In genomic region chr20:35963878-35964277, GRCh38 we compare ENCODE assay signal across 23 cellular contexts. TPM values are rescaled to one million over a fixed set of nuclear protein-coding genes. Genes with fewer than 3 reads are reported as not detected.
A peak's percentile ranks its signal among the peaks of the same experiment; 100 is the strongest.
DNase-seq lines count a peak whose midpoint lies in the region; ATAC-seq and TF ChIP-seq lines count a peak whose summit lies in the region.
"Had no signal": no experiment of that assay in that cellular context is flagged by ENCODE, and none has a peak within 500 bp of the region (broad histone marks: within the 10 kb centered on the region; RNA-seq: fewer than 3 reads in every experiment).

No MANE protein-coding gene starts in this region.

- intact Hi-C loops in colonic mucosa (cut with DNase I) (no loop called here), mucosa of descending colon (cut with DNase I, micrococcal nuclease) (no loop called here), transverse colon (cut with DNase I; ENCODE audit: low total_unique reads) (no loop called here)

- in situ Hi-C loops in transverse colon (cut with MboI; ENCODE audit: low pct_ligation_motif_present in 1 of 4, low pct_unique_long_range_greater_than_20kb in 1 of 4, low sequenced_read_pairs in 3 of 4) = no loop called here

- H3K27me3 ChIP-seq in colonic mucosa = no peaks in the 10 kb centered on the region
- H3K27me3 ChIP-seq in transverse colon = no peaks in the 10 kb centered on the region
- H3K27me3 ChIP-seq: BE2C, BLaER1 had no signal

- 59 to 74% methylated on average over 4 of the region's 4 CpGs for WGBS in transverse colon (ENCODE audit: low coverage in 1 of 2), 2 donors

- H3K4me3 ChIP-seq in colonic mucosa (no peak overlapping the region), mucosa of descending colon (no peak overlapping the region), transverse colon (no peak overlapping the region)
- H3K4me3 ChIP-seq: BLaER1, GM12878 had no signal

- no peaks in the 10 kb centered on the region for H3K36me3 ChIP-seq in colonic mucosa
- no peaks in the 10 kb centered on the region for H3K36me3 ChIP-seq in mucosa of descending colon (ENCODE audit: low read depth)
- no peaks in the 10 kb centered on the region for H3K36me3 ChIP-seq in transverse colon
- H3K36me3 ChIP-seq: BE2C, BLaER1 had no signal

- no peak for TF ChIP-seq CTCF in colonic mucosa (IDR thresholded peaks at IDR 0.05)
- no peak for TF ChIP-seq CTCF in mucosa of descending colon (IDR thresholded peaks at IDR 0.05)
- no peak for TF ChIP-seq CTCF in transverse colon (IDR thresholded peaks at IDR 0.05)

- no peaks in the 10 kb centered on the region for H3K9me3 ChIP-seq in colonic mucosa
- H3K9me3 ChIP-seq in mucosa of descending colon = no peaks in the 10 kb centered on the region
- no peaks in the 10 kb centered on the region for H3K9me3 ChIP-seq in transverse colon
- H3K9me3 ChIP-seq: BE2C had no signal

- no peak overlapping the region for H3K9ac ChIP-seq in colonic mucosa (ENCODE audit: low read depth in 2 of 2, low read length in 2 of 2)
- H3K9ac ChIP-seq: BLaER1 had no signal

- DNase-seq in colonic mucosa (peak; percentile 39), mucosa of descending colon (peak in 2 of 3 donors; percentile 44 to 62), transverse colon (peak; percentile 45), mucosa of gallbladder (ENCODE audit: low spot score) (no peak)
- no peak for DNase-seq in stimulated activated CD4-positive, alpha-beta T cell treated with anti-CD3 and anti-CD28 coated beads, Interleukin-2, amount 100 ng/mL, for 48 hours
- DNase-seq: 8988T; ACHN; BE2C; C1 segment of cervical spinal cord; CD4-positive, alpha-beta memory T cell; CD4-positive, CD25-positive, alpha-beta regulatory T cell; CD8-positive, alpha-beta memory T cell; COR-L47; DMS 273 treated with DMSO at 0.1 percent for 48 hours; DMS153; DMS53; DMS79; DND-41; EL; GDM1 had no signal

- TF ChIP-seq POLR2A in transverse colon (IDR thresholded peaks at IDR 0.05) = no peak

- no peak for TF ChIP-seq EP300 in transverse colon (IDR thresholded peaks at IDR 0.05; ENCODE audit: low read depth)

- no peaks in the 10 kb centered on the region for H3K4me1 ChIP-seq in colonic mucosa
- no peaks in the 10 kb centered on the region for H3K4me1 ChIP-seq in mucosa of descending colon (ENCODE audit: low read depth)
- peaks cover 0 to 11% (median 5%) of the 10 kb centered on the region in 4 donors for H3K4me1 ChIP-seq in transverse colon
- H3K4me1 ChIP-seq: BE2C, BLaER1 had no signal

- ATAC-seq in mucosa of descending colon = peak; percentile 87
- no peak for ATAC-seq in HG03457 (IDR thresholded peaks at IDR 0.05; ENCODE audit: unreplicated experiment)
- ATAC-seq: GM12878 had no signal

- H3K27ac ChIP-seq in colonic mucosa = no peak overlapping the region
- no peak overlapping the region for H3K27ac ChIP-seq in transverse colon
- H3K27ac ChIP-seq: BLaER1 had no signal

RNA-seq across cellular contexts. Expression of gene CNBD2, which starts 4.5 kb away (rescaled TPM):
- 1 to 10 TPM; 3.3 to 4.7 TPM for total RNA-seq in colonic mucosa
- total RNA-seq in mucosa of descending colon = 1 to 10 TPM; 3.7 to 6.2 (median 4.4) TPM
- 1 to 10 TPM in 3 of 4 donors, not detected in 1; 6.2 to 9.4 (median 7.8) TPM for total RNA-seq in transverse colon
- 3.3 TPM for total RNA-seq in mucosa of gallbladder

RNA-seq across cellular contexts. Expression of gene SCAND1, which starts 9.6 kb away (rescaled TPM):
- total RNA-seq in colonic mucosa (100 to 1,000 TPM in 1 of 2 donors, 10 to 100 TPM in 1; 91.3 to 125 TPM), mucosa of descending colon (10 to 100 TPM; 55.3 to 80.4 (median 60.7) TPM), transverse colon (100 to 1,000 TPM in 3 of 4 donors, 10 to 100 TPM in 1; 80.8 to 152 (median 109) TPM), mucosa of gallbladder (92.7 TPM)

Comparison
In these comparisons a context has a peak if more than half of its experiments do, and no peak if none do; other contexts are left out.
1. DNase-seq: peak in colonic mucosa (single experiment), mucosa of descending colon (2 of 3) and transverse colon (single experiment); none in mucosa of gallbladder (single experiment) and stimulated activated CD4-positive, alpha-beta T cell treated with anti-CD3 and anti-CD28 coated beads, Interleukin-2, amount 100 ng/mL, for 48 hours (0 of 2).